Comparison of ENCODE assay signal across 16 cellular contexts in the genomic region with DNA sequence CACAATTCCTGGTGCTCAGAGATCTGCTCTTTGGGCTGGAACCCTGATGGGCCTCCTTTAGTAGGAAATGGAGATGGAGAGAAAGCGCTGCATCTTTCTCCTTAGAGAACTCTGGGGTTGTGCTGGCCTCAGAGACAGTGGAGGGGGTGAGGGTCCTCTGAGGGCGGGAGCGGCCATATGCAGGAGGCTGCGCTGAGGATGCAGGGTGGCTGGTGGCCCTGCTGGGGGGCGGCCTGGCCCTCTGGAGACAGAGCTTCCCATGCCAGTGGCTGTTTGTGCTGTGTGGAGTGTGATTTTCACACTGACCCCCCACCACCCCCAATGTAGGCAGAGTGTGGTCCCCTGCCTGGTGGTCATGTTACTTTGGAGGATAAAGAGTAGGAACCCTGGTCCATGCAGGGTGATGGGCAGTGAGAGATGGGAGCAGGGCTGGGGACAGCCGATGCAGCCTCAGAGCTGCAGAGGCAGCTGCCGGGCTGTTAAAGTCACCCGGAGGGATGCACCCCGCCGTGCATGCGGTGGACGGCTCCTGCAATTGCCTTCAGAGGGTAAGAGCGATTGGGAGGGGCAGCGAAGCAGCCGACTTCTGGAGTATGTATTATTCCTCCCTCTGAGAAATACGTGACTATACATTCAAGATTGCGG.
DNase-seq lines count a peak whose midpoint lies in the region; ATAC-seq lines count a peak whose summit lies in the region.
"Had no signal": no experiment of that assay in that cellular context is flagged by ENCODE, and none has a peak within 500 bp of the region (broad histone marks: within the 10 kb centered on the region; RNA-seq: fewer than 3 reads in every experiment).

No MANE protein-coding gene starts in this region.

- no peak overlapping the region for H3K27ac ChIP-seq in trophoblast cell (ENCODE audit: low read depth, low read length)
- H3K27ac ChIP-seq: HL-60 had no signal

- no peaks in the 10 kb centered on the region for H3K36me3 ChIP-seq in trophoblast cell (ENCODE audit: control insufficient read depth in 1 of 2, insufficient read depth in 2 of 2, low read length in 2 of 2)

- H2BK12ac ChIP-seq in trophoblast cell (ENCODE audit: low read length) = no peak overlapping the region

- DNase-seq in activated T-cell treated with anti-CD3 and anti-CD28 coated beads, Interleukin-2, amount 50 U/mL, for 24 hours = no peak
- no peak for DNase-seq in activated T-cell treated with anti-CD3 and anti-CD28 coated beads for 4 hours
- DNase-seq in mesenteric fat pad (ENCODE audit: low spot score) = peak; percentile 78
- no peak for DNase-seq in stimulated activated effector memory CD8-positive, alpha-beta T cell treated with anti-CD3 and anti-CD28 coated beads, Interleukin-12 subunit alpha, Interleukin-12 subunit beta, amount 100 ng/mL, for 72 hours (ENCODE audit: low spot score in 2 of 2)
- no peak for DNase-seq in trophoblast cell
- no peak for DNase-seq in activated naive CD4-positive, alpha-beta T cell treated with anti-CD3 and anti-CD28 coated beads, Interleukin-2, amount 50 U/mL, for 72 hours (ENCODE audit: low spot score in 2 of 2)
- no peak for DNase-seq in stimulated activated CD4-positive, alpha-beta T cell treated with anti-CD3 and anti-CD28 coated beads, Interleukin-2, amount 100 ng/mL, for 24 hours
- DNase-seq: 8988T, Calu3, DMS79 treated with DMSO at 0.1 percent for 48 hours, GF-D8, HCEC 1CT had no signal

- H3K4me2 ChIP-seq in trophoblast cell (ENCODE audit: low read length) = no peak overlapping the region

- no peak overlapping the region for H4K91ac ChIP-seq in trophoblast cell (ENCODE audit: low read depth, low read length)

- H3K9me3 Mint-ChIP-seq in activated T-cell treated with anti-CD3 and anti-CD28 coated beads, Interleukin-2, amount 50 U/mL, for 24 hours = no peaks in the 10 kb centered on the region
- H3K9me3 Mint-ChIP-seq in stimulated activated effector memory CD8-positive, alpha-beta T cell treated with anti-CD3 and anti-CD28 coated beads, Interleukin-12 subunit alpha, Interleukin-12 subunit beta, amount 100 ng/mL, for 72 hours = no peaks in the 10 kb centered on the region
- H3K9me3 Mint-ChIP-seq in activated naive CD4-positive, alpha-beta T cell treated with anti-CD3 and anti-CD28 coated beads, Interleukin-2, amount 50 U/mL, for 72 hours = no peaks in the 10 kb centered on the region
- H3K9me3 Mint-ChIP-seq: CD8-positive, alpha-beta T cell had no signal

- no peak overlapping the region for H3K23ac ChIP-seq in trophoblast cell (ENCODE audit: low read length)

- H4K12ac ChIP-seq in trophoblast cell (ENCODE audit: low read depth, low read length) = no peak overlapping the region

- no peak overlapping the region for H2BK5ac ChIP-seq in trophoblast cell (ENCODE audit: low read depth, low read length, poor library complexity)

- H3K27ac Mint-ChIP-seq in activated T-cell treated with anti-CD3 and anti-CD28 coated beads, Interleukin-2, amount 50 U/mL, for 24 hours = peak overlapping the region; percentile 10
- H3K27ac Mint-ChIP-seq in stimulated activated effector memory CD8-positive, alpha-beta T cell treated with anti-CD3 and anti-CD28 coated beads, Interleukin-12 subunit alpha, Interleukin-12 subunit beta, amount 100 ng/mL, for 72 hours = peak overlapping the region; percentile 78
- no peak overlapping the region for H3K27ac Mint-ChIP-seq in activated naive CD4-positive, alpha-beta T cell treated with anti-CD3 and anti-CD28 coated beads, Interleukin-2, amount 50 U/mL, for 72 hours

- H2AK5ac ChIP-seq in trophoblast cell (ENCODE audit: low read length) = no peak overlapping the region

- no peak overlapping the region for H3K4ac ChIP-seq in trophoblast cell (ENCODE audit: low read depth, low read length)

- H3K14ac ChIP-seq in trophoblast cell (ENCODE audit: low read length) = no peak overlapping the region

- H4K8ac ChIP-seq in trophoblast cell (ENCODE audit: low read depth, low read length) = no peak overlapping the region

- no peak for ATAC-seq in stimulated activated effector memory CD8-positive, alpha-beta T cell treated with anti-CD3 and anti-CD28 coated beads, Interleukin-12 subunit alpha, Interleukin-12 subunit beta, amount 100 ng/mL, for 72 hours
- no peak for ATAC-seq in activated naive CD4-positive, alpha-beta T cell treated with anti-CD3 and anti-CD28 coated beads, Interleukin-2, amount 50 U/mL, for 72 hours
- no peak for ATAC-seq in HG02885 (IDR thresholded peaks at IDR 0.05; ENCODE audit: poor library complexity, unreplicated experiment)
- ATAC-seq: CD8-positive, alpha-beta T cell had no signal

- H3K18ac ChIP-seq in trophoblast cell (ENCODE audit: low read length) = no peak overlapping the region

- H3K4me1 Mint-ChIP-seq in activated T-cell treated with anti-CD3 and anti-CD28 coated beads, Interleukin-2, amount 50 U/mL, for 24 hours (ENCODE audit: low read depth) = peaks cover 41% of the 10 kb centered on the region
- peaks cover 7% of the 10 kb centered on the region for H3K4me1 Mint-ChIP-seq in stimulated activated effector memory CD8-positive, alpha-beta T cell treated with anti-CD3 and anti-CD28 coated beads, Interleukin-12 subunit alpha, Interleukin-12 subunit beta, amount 100 ng/mL, for 72 hours

- peaks cover 10% of the 10 kb centered on the region for H3K36me3 Mint-ChIP-seq in activated T-cell treated with anti-CD3 and anti-CD28 coated beads, Interleukin-2, amount 50 U/mL, for 24 hours (ENCODE audit: low read depth)
- H3K36me3 Mint-ChIP-seq in stimulated activated effector memory CD8-positive, alpha-beta T cell treated with anti-CD3 and anti-CD28 coated beads, Interleukin-12 subunit alpha, Interleukin-12 subunit beta, amount 100 ng/mL, for 72 hours = no peaks in the 10 kb centered on the region
- H3K36me3 Mint-ChIP-seq in activated naive CD4-positive, alpha-beta T cell treated with anti-CD3 and anti-CD28 coated beads, Interleukin-2, amount 50 U/mL, for 72 hours = no peaks in the 10 kb centered on the region

- H3K79me2 ChIP-seq in trophoblast cell (ENCODE audit: control insufficient read depth, insufficient read depth, low read length, poor library complexity) = no peaks in the 10 kb centered on the region

- H3K27me3 Mint-ChIP-seq in activated T-cell treated with anti-CD3 and anti-CD28 coated beads, Interleukin-2, amount 50 U/mL, for 24 hours = no peaks in the 10 kb centered on the region

- H3K9ac ChIP-seq in trophoblast cell (ENCODE audit: low read length) = no peak overlapping the region

- H2BK120ac ChIP-seq in trophoblast cell (ENCODE audit: insufficient read depth, low read length, poor library complexity) = no peak overlapping the region

- H3K4me3 ChIP-seq in trophoblast cell (ENCODE audit: low read depth, low read length) = no peak overlapping the region
- H3K4me3 ChIP-seq: BLaER1 treated with 17β-estradiol and CSF1 and Interleukin-3, amounts not matched to agents 10 nM and 100 nM had no signal

- H2AFZ ChIP-seq in trophoblast cell (ENCODE audit: insufficient read depth, low read length, poor library complexity) = no peak overlapping the region

- WGBS in trophoblast cell (ENCODE audit: extremely low coverage, insufficient coverage, insufficient read length) = no CpG with 5 or more reads among the region's 17 CpGs

- no peaks in the 10 kb centered on the region for H3K79me1 ChIP-seq in trophoblast cell (ENCODE audit: low read length)

- no peaks in the 10 kb centered on the region for H3K27me3 ChIP-seq in trophoblast cell (ENCODE audit: insufficient read depth, low read length)
- H3K27me3 ChIP-seq: BLaER1 treated with 17β-estradiol and CSF1 and Interleukin-3, amounts not matched to agents 10 nM and 100 nM had no signal

- H3K4me1 ChIP-seq in trophoblast cell (ENCODE audit: control insufficient read depth in 1 of 2, insufficient read depth in 2 of 2, low read length in 2 of 2) = no peaks in the 10 kb centered on the region

- no peak overlapping the region for H3K4me3 Mint-ChIP-seq in activated T-cell treated with anti-CD3 and anti-CD28 coated beads, Interleukin-2, amount 50 U/mL, for 24 hours
- no peak overlapping the region for H3K4me3 Mint-ChIP-seq in stimulated activated effector memory CD8-positive, alpha-beta T cell treated with anti-CD3 and anti-CD28 coated beads, Interleukin-12 subunit alpha, Interleukin-12 subunit beta, amount 100 ng/mL, for 72 hours
- H3K4me3 Mint-ChIP-seq: CD8-positive, alpha-beta T cell had no signal

- no peaks in the 10 kb centered on the region for H3K9me3 ChIP-seq in trophoblast cell (ENCODE audit: insufficient read depth, low read depth, low read length)
- H3K9me3 ChIP-seq: BLaER1 treated with 17β-estradiol and CSF1 and Interleukin-3, amounts not matched to agents 10 nM and 100 nM had no signal

Comparison
In these comparisons a context has a peak if more than half of its experiments do, and no peak if none do; other contexts are left out.
1. H3K27ac Mint-ChIP-seq: peak in activated T-cell treated with anti-CD3 and anti-CD28 coated beads, Interleukin-2, amount 50 U/mL, for 24 hours (single experiment) and stimulated activated effector memory CD8-positive, alpha-beta T cell treated with anti-CD3 and anti-CD28 coated beads, Interleukin-12 subunit alpha, Interleukin-12 subunit beta, amount 100 ng/mL, for 72 hours (single experiment); none in activated naive CD4-positive, alpha-beta T cell treated with anti-CD3 and anti-CD28 coated beads, Interleukin-2, amount 50 U/mL, for 72 hours (0 of 2).